Comparison of ENCODE assay signal across 1 cellular context in genomic region chr6:116450769-116451740, GRCh38.
TF ChIP-seq lines count a peak whose summit lies in the region.

No MANE protein-coding gene starts in this region.

TF ChIP-seq in K562, 482 proteins besides CTCF, POLR2A, EP300 and RAD21 (continued from another document):
- TF ChIP-seq SUPT5H (IDR thresholded peaks at IDR 0.05), result no peak
- TF ChIP-seq SNRNP70 (optimal IDR thresholded peaks at IDR 0.05; ENCODE audit: low read depth, low read length), result no peak
- no peak for TF ChIP-seq ZNF696 (CRISPR knock-in tag; conservative IDR thresholded peaks at IDR 0.05)
- TF ChIP-seq HNRNPK (IDR thresholded peaks at IDR 0.05; ENCODE audit: low read depth, low read length, poor library complexity, severe bottlenecking), result no peak
- TF ChIP-seq NONO (IDR thresholded peaks at IDR 0.05; ENCODE audit: low read depth in 2 of 2, low read length in 1 of 2), result no peak
- TF ChIP-seq CCNT2 (IDR thresholded peaks at IDR 0.05; ENCODE audit: borderline replicate concordance, extremely low read depth, insufficient read length, low read depth, low read length), result no peak
- no peak for TF ChIP-seq FOXK1 (CRISPR knock-in tag; IDR thresholded peaks at IDR 0.05; ENCODE audit: borderline replicate concordance)
- TF ChIP-seq MEF2D (tag; conservative IDR thresholded peaks at IDR 0.05; ENCODE audit: low read depth), result no peak
- TF ChIP-seq HMBOX1 (IDR thresholded peaks at IDR 0.05), result 0 out of 2 replicates have a peak, but pooled peaks have one; percentile 9
- no peak for TF ChIP-seq KAT8 (IDR thresholded peaks at IDR 0.05; ENCODE audit: low read depth)
- no peak for TF ChIP-seq SRSF3 (IDR thresholded peaks at IDR 0.05; ENCODE audit: insufficient read depth, low read length)
- no peak for TF ChIP-seq NR1H2 (CRISPR knock-in tag; IDR thresholded peaks at IDR 0.05)
- TF ChIP-seq GABPA (tag; conservative IDR thresholded peaks at IDR 0.05; ENCODE audit: low read depth), result 0 out of 2 replicates have a peak, but pooled peaks have one; percentile 22
- no peak for TF ChIP-seq WHSC1 (IDR thresholded peaks at IDR 0.05; ENCODE audit: low read length)
- peak in 1 of 2 experiments; percentile 91; a peak in 2 of 4 replicates for TF ChIP-seq FOXA3 (CRISPR knock-in tag; conservative IDR thresholded peaks at IDR 0.05 in 1 of 2, IDR thresholded peaks at IDR 0.05 in 1 of 2)
- no peak for TF ChIP-seq HDGF (IDR thresholded peaks at IDR 0.05)
- no peak for TF ChIP-seq ELK1 (CRISPR knock-in tag; IDR thresholded peaks at IDR 0.05)
- peak; percentile 89 for TF ChIP-seq ZBTB17 (CRISPR knock-in tag; IDR thresholded peaks at IDR 0.05)
- TF ChIP-seq CREB1 (IDR thresholded peaks at IDR 0.05), result no peak
- no peak for TF ChIP-seq CREB1 (CRISPR knock-in tag; IDR thresholded peaks at IDR 0.05)
- no peak for TF ChIP-seq ZNF79 (CRISPR knock-in tag; IDR thresholded peaks at IDR 0.05; ENCODE audit: low read depth)
- TF ChIP-seq NFIC (IDR thresholded peaks at IDR 0.05), result 0 out of 2 replicates have a peak, but pooled peaks have one; percentile 29
- no peak for TF ChIP-seq RAD51 (IDR thresholded peaks at IDR 0.05; ENCODE audit: borderline replicate concordance, low read depth)
- peak in 1 of 2 experiments; percentile 58; a peak in 2 of 4 replicates for TF ChIP-seq MLLT1 (IDR thresholded peaks at IDR 0.05)
